In genomic region chr19:13086341-13086740, GRCh38 we compare ENCODE assay signal across 18 cellular contexts. TPM values are rescaled to one million over a fixed set of nuclear protein-coding genes. Genes with fewer than 3 reads are reported as not detected.
"Had no signal": no experiment of that assay in that cellular context is flagged by ENCODE, and none has a peak within 500 bp of the region (broad histone marks: within the 10 kb centered on the region; RNA-seq: fewer than 3 reads in every experiment).

No MANE protein-coding gene starts in this region.

- H3K4me1 Mint-ChIP-seq: activated CD4-positive, alpha-beta memory T cell treated with anti-CD3 and anti-CD28 coated beads, Interleukin-2, amount 10 ng/mL, durations not matched to agents 7 days and 5 days; activated naive CD8-positive, alpha-beta T cell treated with anti-CD3 and anti-CD28 coated beads for 36 hours; immature natural killer cell had no signal

- H3K27me3 Mint-ChIP-seq: activated naive CD8-positive, alpha-beta T cell treated with anti-CD3 and anti-CD28 coated beads for 36 hours had no signal

- H3K4me3 Mint-ChIP-seq: activated CD4-positive, alpha-beta memory T cell treated with anti-CD3 and anti-CD28 coated beads, Interleukin-2, amount 10 ng/mL, durations not matched to agents 7 days and 5 days; activated naive CD8-positive, alpha-beta T cell treated with anti-CD3 and anti-CD28 coated beads for 36 hours; effector memory CD8-positive, alpha-beta T cell; immature natural killer cell; type B pancreatic cell had no signal

- H3K9me3 Mint-ChIP-seq: activated CD4-positive, alpha-beta memory T cell treated with anti-CD3 and anti-CD28 coated beads, Interleukin-2, amount 10 ng/mL, durations not matched to agents 7 days and 5 days; activated naive CD8-positive, alpha-beta T cell treated with anti-CD3 and anti-CD28 coated beads for 36 hours; effector memory CD8-positive, alpha-beta T cell; immature natural killer cell; type B pancreatic cell had no signal

- ATAC-seq: effector memory CD8-positive, alpha-beta T cell had no signal

- H3K36me3 Mint-ChIP-seq: activated naive CD8-positive, alpha-beta T cell treated with anti-CD3 and anti-CD28 coated beads for 36 hours; immature natural killer cell; type B pancreatic cell had no signal

- H3K27me3 ChIP-seq: ovary had no signal

- H3K9me3 ChIP-seq: ovary, SK-N-SH had no signal

- H3K36me3 ChIP-seq: cardiac muscle cell, ovary had no signal

- H3K27ac ChIP-seq: cardiac muscle cell, ovary, VCaP had no signal

- H3K4me3 ChIP-seq: cardiac muscle cell, ovary had no signal

- DNase-seq: activated CD4-positive, alpha-beta memory T cell treated with anti-CD3 and anti-CD28 coated beads, Interleukin-2, amount 10 ng/mL, durations not matched to agents 7 days and 5 days; activated gamma-delta T cell; activated naive CD8-positive, alpha-beta T cell treated with anti-CD3 and anti-CD28 coated beads for 36 hours; activated T-cell treated with anti-CD3 and anti-CD28 coated beads, Interleukin-2, amount 50 U/mL, for 48 hours; anterior cingulate cortex; effector memory CD8-positive, alpha-beta T cell; hypothalamus; immature natural killer cell; left colon; mesendoderm; ovary; SK-N-SH; small intestine; T-helper 1 cell had no signal

- H3K27ac Mint-ChIP-seq: activated CD4-positive, alpha-beta memory T cell treated with anti-CD3 and anti-CD28 coated beads, Interleukin-2, amount 10 ng/mL, durations not matched to agents 7 days and 5 days; activated naive CD8-positive, alpha-beta T cell treated with anti-CD3 and anti-CD28 coated beads for 36 hours; effector memory CD8-positive, alpha-beta T cell; immature natural killer cell had no signal

RNA-seq across cellular contexts. Expression of gene LYL1, which starts 16.3 kb away (rescaled TPM):
- polyA plus RNA-seq: neural cell had no signal
